In the genomic region with DNA sequence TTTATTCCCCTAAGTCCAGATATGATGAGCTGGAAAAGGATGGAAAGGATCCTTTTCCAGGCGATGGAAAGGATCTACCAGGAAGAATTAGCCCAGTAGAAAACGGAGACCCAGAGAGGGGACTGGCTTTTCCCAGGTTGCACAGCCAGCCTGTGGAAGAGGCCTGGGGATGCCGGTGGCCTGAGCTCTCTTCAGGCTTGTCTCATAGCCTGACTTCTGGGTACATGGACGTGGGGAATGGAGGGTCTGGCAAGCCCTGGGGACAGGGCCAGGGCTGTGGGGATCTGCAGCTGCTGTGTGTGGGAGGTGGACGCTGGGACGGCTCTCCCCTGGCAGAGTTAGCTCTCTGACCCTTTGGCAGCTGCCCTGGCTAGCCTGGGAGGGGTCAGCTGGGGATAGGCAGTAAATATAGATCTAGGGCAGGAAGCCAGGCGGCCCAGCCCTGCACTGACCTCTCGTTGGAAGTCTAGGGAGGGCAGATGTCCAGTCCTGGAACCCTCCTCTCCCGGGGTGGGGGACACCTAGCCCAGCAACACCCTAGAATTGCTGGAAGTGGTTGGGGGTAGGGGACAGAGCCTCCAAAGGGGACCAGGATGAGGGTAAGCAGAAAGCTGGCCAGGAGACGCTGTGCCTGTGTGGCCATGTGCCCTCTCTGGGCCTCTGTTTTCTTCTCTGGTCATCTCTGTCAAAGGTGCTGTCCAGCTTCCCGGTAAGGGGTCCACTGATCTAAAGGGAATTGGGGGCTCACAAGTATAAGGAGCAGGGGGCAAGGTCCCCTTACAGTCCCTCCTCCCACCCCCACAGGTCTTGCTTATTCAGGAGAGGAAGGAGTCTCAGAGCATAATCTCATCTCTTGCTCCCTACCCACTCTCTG, we compare ENCODE assay signal across 15 cellular contexts. TPM values are rescaled to one million over a fixed set of nuclear protein-coding genes. Genes with fewer than 3 reads are reported as not detected.
A peak's percentile ranks its signal among the peaks of the same experiment; 100 is the strongest.
DNase-seq lines count a peak whose midpoint lies in the region; ATAC-seq and TF ChIP-seq lines count a peak whose summit lies in the region.
"Had no signal": no experiment of that assay in that cellular context is flagged by ENCODE, and none has a peak within 500 bp of the region (broad histone marks: within the 10 kb centered on the region; RNA-seq: fewer than 3 reads in every experiment).

No MANE protein-coding gene starts in this region.

- peak overlapping the region in 1 of 4 donors; percentile 31 for H3K27ac ChIP-seq in upper lobe of left lung
- H3K27ac ChIP-seq: vagina had no signal

- TF ChIP-seq CTCF in upper lobe of left lung (IDR thresholded peaks at IDR 0.05), result no peak

- peaks cover 31% of the 10 kb centered on the region for H3K4me1 Mint-ChIP-seq in central memory CD8-positive, alpha-beta T cell
- H3K4me1 Mint-ChIP-seq in memory B cell, result peaks cover 26% of the 10 kb centered on the region

- H3K27me3 Mint-ChIP-seq in central memory CD8-positive, alpha-beta T cell, result no peaks in the 10 kb centered on the region
- H3K27me3 Mint-ChIP-seq in memory B cell, result peaks cover 2% of the 10 kb centered on the region

- H3K36me3 Mint-ChIP-seq in central memory CD8-positive, alpha-beta T cell (ENCODE audit: insufficient read depth), result peaks cover 7% of the 10 kb centered on the region
- H3K36me3 Mint-ChIP-seq in memory B cell, result no peaks in the 10 kb centered on the region

- TF ChIP-seq POLR2A in upper lobe of left lung (IDR thresholded peaks at IDR 0.05), result no peak

- H3K36me3 ChIP-seq in upper lobe of left lung, result no peaks in the 10 kb centered on the region
- H3K36me3 ChIP-seq: vagina had no signal

- ATAC-seq in Right ventricle myocardium inferior, result peak; percentile 89
- ATAC-seq in central memory CD8-positive, alpha-beta T cell (replicated peaks; ENCODE audit: extremely low read depth, poor library complexity, severe bottlenecking), result no peak
- ATAC-seq in memory B cell (ENCODE audit: low read depth), result no peak
- ATAC-seq in upper lobe of left lung (ENCODE audit: low FRiP score in 2 of 2), result peak; percentile 47 to 57
- ATAC-seq in HG02884 (IDR thresholded peaks at IDR 0.05; ENCODE audit: unreplicated experiment), result no peak

- no peaks in the 10 kb centered on the region for H3K9me3 Mint-ChIP-seq in central memory CD8-positive, alpha-beta T cell
- H3K9me3 Mint-ChIP-seq in memory B cell, result peaks cover 3% of the 10 kb centered on the region
- H3K9me3 Mint-ChIP-seq: activated T-cell treated with anti-CD3 and anti-CD28 coated beads, Interleukin-2, amount 50 U/mL, for 72 hours had no signal

- H3K4me1 ChIP-seq in upper lobe of left lung, result peaks cover 17 to 26% (median 23%) of the 10 kb centered on the region in 4 donors

- H3K27ac Mint-ChIP-seq in central memory CD8-positive, alpha-beta T cell (ENCODE audit: low read depth), result peak overlapping the region; percentile 92
- peak overlapping the region; percentile 87 for H3K27ac Mint-ChIP-seq in memory B cell

- no peak for TF ChIP-seq EP300 in upper lobe of left lung (IDR thresholded peaks at IDR 0.05)

- H3K4me3 Mint-ChIP-seq in central memory CD8-positive, alpha-beta T cell, result no peak overlapping the region
- no peak overlapping the region for H3K4me3 Mint-ChIP-seq in memory B cell

- no peaks in the 10 kb centered on the region for H3K9me3 ChIP-seq in upper lobe of left lung
- H3K9me3 ChIP-seq: vagina had no signal

- DNase-seq in Right ventricle myocardium inferior (ENCODE audit: missing footprints) (no peak), cardiac septum (ENCODE audit: low spot score) (no peak), memory B cell (ENCODE audit: low spot score in 2 of 2) (no peak), upper lobe of left lung (peak in 1 of 2 donors; percentile 28), midbrain (lab: John Stamatoyannopoulos, UW) (no peak), KG1 (lab: John Stamatoyannopoulos, UW) (no peak)
- no peak for DNase-seq in central memory CD8-positive, alpha-beta T cell (ENCODE audit: low spot score in 2 of 2)
- DNase-seq: activated T-cell treated with anti-CD3 and anti-CD28 coated beads, Interleukin-2, amount 50 U/mL, for 72 hours; DMS79; effector CD8-positive, alpha-beta T cell; NCI-H1694 treated with DMSO at 0.1 percent for 48 hours; occipital lobe had no signal

- 40 to 68% methylated on average over 8 to 11 of the region's 11 CpGs for WGBS in upper lobe of left lung, 2 donors

- intact Hi-C loops in Right ventricle myocardium inferior (cut with DNase I) (no loop called here), cardiac septum (cut with DNase I) (no loop called here)

- no peaks in the 10 kb centered on the region for H3K27me3 ChIP-seq in upper lobe of left lung
- H3K27me3 ChIP-seq: vagina had no signal

- no peak overlapping the region for H3K4me3 ChIP-seq in upper lobe of left lung
- H3K4me3 ChIP-seq: vagina had no signal

RNA-seq across cellular contexts. Expression of a gene that starts 20.4 kb away (rescaled TPM):
- 0.08 TPM for total RNA-seq in Right ventricle myocardium inferior
- total RNA-seq in cardiac septum, result 4.0 TPM
- total RNA-seq in upper lobe of left lung, result 1 to 10 TPM in 3 of 6 donors, under 1 TPM in 2, not detected in 1; 0.46 to 6.3 (median 1.0) TPM
- total RNA-seq: activated T-cell treated with anti-CD3 and anti-CD28 coated beads, Interleukin-2, amount 50 U/mL, for 72 hours; kidney epithelial cell; vagina had no signal

RNA-seq across cellular contexts. Expression of a gene that starts 28.1 kb away (rescaled TPM):
- 57.5 TPM for total RNA-seq in Right ventricle myocardium inferior
- total RNA-seq in cardiac septum, result 53.1 TPM
- total RNA-seq in upper lobe of left lung, result 10 to 100 TPM; 41.2 to 94.3 (median 67.6) TPM

RNA-seq across cellular contexts. Expression of a gene that starts 47.9 kb away (rescaled TPM):
- total RNA-seq in Right ventricle myocardium inferior (40.8 TPM), cardiac septum (37.8 TPM), upper lobe of left lung (10 to 100 TPM; 41.4 to 79.0 (median 46.9) TPM)

Comparison
In these comparisons a context has a peak if more than half of its experiments do, and no peak if none do; other contexts are left out.
1. ATAC-seq: peak in Right ventricle myocardium inferior (single experiment) and upper lobe of left lung (2 of 2); none in central memory CD8-positive, alpha-beta T cell (single experiment), memory B cell (single experiment) and HG02884 (single experiment).